Comparison of ENCODE assay signal across 8 cellular contexts in the genomic region with DNA sequence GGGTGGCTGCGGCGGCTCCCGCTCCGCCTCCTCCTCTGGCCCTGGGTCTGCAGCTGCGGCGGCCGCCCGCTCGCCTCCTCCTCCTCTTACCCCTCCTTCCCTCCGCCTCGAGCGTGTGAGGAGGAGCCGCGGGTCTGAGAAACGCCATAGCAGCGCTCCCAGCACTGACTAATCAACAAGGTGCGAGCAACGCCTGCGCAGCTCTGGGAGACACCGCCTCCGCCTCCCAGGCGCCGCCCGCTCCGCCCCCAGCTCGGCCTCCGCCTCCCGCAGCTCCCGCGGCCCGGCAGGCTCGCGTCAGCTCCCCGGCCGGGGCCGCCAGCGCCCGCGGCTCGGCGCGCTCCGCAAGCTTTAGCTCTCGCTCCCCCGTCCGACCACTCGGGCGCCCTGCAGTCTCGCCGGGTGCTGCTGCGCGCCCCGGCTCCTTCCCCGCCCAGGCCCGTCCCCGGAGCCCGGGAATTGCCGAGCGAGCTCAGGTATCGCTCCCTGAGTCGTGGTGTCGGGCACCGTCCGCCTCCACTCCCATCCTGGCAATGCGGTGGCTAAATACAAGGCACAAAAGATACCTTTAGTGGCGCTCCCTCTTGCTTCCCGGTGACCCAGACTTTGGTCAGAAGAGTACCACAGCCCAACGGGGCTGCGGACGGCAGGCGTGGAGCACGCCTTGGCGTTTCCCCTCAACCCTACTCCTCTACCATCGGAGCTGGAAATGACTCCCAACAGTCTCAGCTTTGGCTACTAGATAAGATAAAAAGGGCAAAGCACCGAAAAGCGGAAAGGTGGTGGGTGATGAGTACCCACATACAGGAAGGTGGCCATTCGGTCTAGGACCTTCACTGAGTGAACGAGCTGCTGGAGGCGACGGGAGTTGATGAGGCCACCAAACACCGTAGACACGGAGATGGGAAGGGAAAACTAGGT.
DNase-seq lines count a peak whose midpoint lies in the region; ATAC-seq and TF ChIP-seq lines count a peak whose summit lies in the region.

GAREM1 (minus strand) TSS at position 170 of the 921 bp plus-strand sequence. CDS start 454 bp downstream, outside the sequence.

- in situ Hi-C loops in GM18951 (cut with MboI; ENCODE audit: low sequenced_read_pairs, unreplicated experiment): no loop called here

- DNase-seq in AG08396 (ENCODE audit: low spot score) (peak; percentile 99), NCI-H2227 treated with DMSO at 0.1 percent for 48 hours (lab: John Stamatoyannopoulos, UW) (peak; percentile 94), islet precursor cell (peak; percentile 99)
- DNase-seq in activated CD4-positive, CD25-positive, alpha-beta regulatory T cell treated with anti-CD3 and anti-CD28 coated beads, Interleukin-2, amount 50 U/mL, for 16 hours (ENCODE audit: low read depth, low spot score): peak; percentile 11
- peak; percentile 46 to 53 for DNase-seq in central memory CD8-positive, alpha-beta T cell (ENCODE audit: low spot score in 2 of 2)
- peak; percentile 40 to 60 (median 48) for DNase-seq in stimulated activated CD4-positive, alpha-beta T cell treated with anti-CD3 and anti-CD28 coated beads, Interleukin-12 subunit alpha, Interleukin-12 subunit beta, amount 100 ng/mL, for 48 hours (ENCODE audit: low read depth in 2 of 3, low spot score in 1 of 3)

- peak within 1 kb of the TSS; percentile 81 for H3K4me3 Mint-ChIP-seq in central memory CD8-positive, alpha-beta T cell

- ATAC-seq in HG03175 (IDR thresholded peaks at IDR 0.05; ENCODE audit: unreplicated experiment): peak; percentile 95
- ATAC-seq in central memory CD8-positive, alpha-beta T cell (replicated peaks; ENCODE audit: extremely low read depth, poor library complexity, severe bottlenecking): peak; percentile 86

- H3K36me3 Mint-ChIP-seq in central memory CD8-positive, alpha-beta T cell (ENCODE audit: insufficient read depth): peaks cover 4% of the 10 kb centered on the region

- peaks cover 28% of the 10 kb centered on the region for H3K4me1 Mint-ChIP-seq in central memory CD8-positive, alpha-beta T cell

- H3K27ac Mint-ChIP-seq in central memory CD8-positive, alpha-beta T cell (ENCODE audit: low read depth): no peak within 1 kb of the TSS

- peaks cover 46% of the 10 kb centered on the region for H3K27me3 Mint-ChIP-seq in central memory CD8-positive, alpha-beta T cell

- TF ChIP-seq POLR2A in GM18951 (IDR thresholded peaks at IDR 0.05; ENCODE audit: extremely low read depth, insufficient read depth, insufficient read length): peak; percentile 48

- no peaks in the 10 kb centered on the region for H3K9me3 Mint-ChIP-seq in central memory CD8-positive, alpha-beta T cell

Comparison
In these comparisons a context has a peak if more than half of its experiments do, and no peak if none do; other contexts are left out.
1. Peak in every context shown above with its lines: DNase-seq and ATAC-seq.
2. DNase-seq: peak in every context shown above with its lines; median percentile 99 in AG08396; 99 in islet precursor cell; 94 in NCI-H2227 treated with DMSO at 0.1 percent for 48 hours; 50 in central memory CD8-positive, alpha-beta T cell; 48 in stimulated activated CD4-positive, alpha-beta T cell treated with anti-CD3 and anti-CD28 coated beads, Interleukin-12 subunit alpha, Interleukin-12 subunit beta, amount 100 ng/mL, for 48 hours; 11 in activated CD4-positive, CD25-positive, alpha-beta regulatory T cell treated with anti-CD3 and anti-CD28 coated beads, Interleukin-2, amount 50 U/mL, for 16 hours.